ENCODE assay signal across 1 cellular context in genomic region chr11:46686886-46687810, GRCh38.
TF ChIP-seq lines count a peak whose summit lies in the region.

No MANE protein-coding gene starts in this region.

TF ChIP-seq in endothelial cell of umbilical vein, 7 proteins besides CTCF, POLR2A, EP300 and RAD21:
- no peak for TF ChIP-seq MAX (IDR thresholded peaks at IDR 0.05; ENCODE audit: insufficient read depth, insufficient read length)
- no peak for TF ChIP-seq POLR2AphosphoS5 (IDR thresholded peaks at IDR 0.05; ENCODE audit: insufficient read depth, low read depth, low read length)
- TF ChIP-seq GATA2 (IDR thresholded peaks at IDR 0.05; ENCODE audit: insufficient read depth, insufficient read length, low read depth, low read length), result no peak
- no peak for TF ChIP-seq FOS (IDR thresholded peaks at IDR 0.05; ENCODE audit: borderline replicate concordance, insufficient read depth, low read length)
- TF ChIP-seq JUN (IDR thresholded peaks at IDR 0.05; ENCODE audit: borderline replicate concordance, insufficient read depth, insufficient read length, low read depth), result no peak
- TF ChIP-seq MYC (IDR thresholded peaks at IDR 0.05; ENCODE audit: low read depth, low read length), result no peak
- TF ChIP-seq EZH2 (IDR thresholded peaks at IDR 0.05; ENCODE audit: borderline replicate concordance, low read depth, low read length, severe bottlenecking), result no peak
